In genomic region chr2:97645700-97646629, GRCh38 we compare ENCODE assay signal across 8 cellular contexts. TPM values are rescaled to one million over a fixed set of nuclear protein-coding genes. Genes with fewer than 3 reads are reported as not detected.
DNase-seq lines count a peak whose midpoint lies in the region; ATAC-seq lines count a peak whose summit lies in the region.

Gene COX5B (plus strand): TSS chr2:97646062. CDS start chr2:97646087, 25 bp downstream.

- H3K4me3 Mint-ChIP-seq in effector memory CD8-positive, alpha-beta T cell: peak within 1 kb of the TSS; percentile 91
- peak within 1 kb of the TSS; percentile 97 for H3K4me3 Mint-ChIP-seq in memory B cell

- ATAC-seq in GM21360 (IDR thresholded peaks at IDR 0.05; ENCODE audit: unreplicated experiment): peak; percentile 79
- ATAC-seq in effector memory CD8-positive, alpha-beta T cell (replicated peaks): peak; percentile 95
- ATAC-seq in memory B cell (ENCODE audit: low read depth): peak; percentile 98

- peak within 1 kb of the TSS; percentile 90 to 94 for H3K27ac Mint-ChIP-seq in effector memory CD8-positive, alpha-beta T cell
- peak within 1 kb of the TSS; percentile 90 for H3K27ac Mint-ChIP-seq in memory B cell

- H3K36me3 Mint-ChIP-seq in effector memory CD8-positive, alpha-beta T cell (ENCODE audit: insufficient read depth): peaks cover 43% of the 10 kb centered on the region
- peaks cover 21% of the 10 kb centered on the region for H3K36me3 Mint-ChIP-seq in memory B cell

- H3K27me3 Mint-ChIP-seq in effector memory CD8-positive, alpha-beta T cell: no peaks in the 10 kb centered on the region
- H3K27me3 Mint-ChIP-seq in memory B cell: no peaks in the 10 kb centered on the region

- peaks cover 14 to 18% of the 10 kb centered on the region in 2 donors for H3K4me1 Mint-ChIP-seq in effector memory CD8-positive, alpha-beta T cell (ENCODE audit: low read depth in 2 of 2)
- H3K4me1 Mint-ChIP-seq in memory B cell: peaks cover 14% of the 10 kb centered on the region

- H3K9me3 Mint-ChIP-seq in effector memory CD8-positive, alpha-beta T cell: no peaks in the 10 kb centered on the region
- H3K9me3 Mint-ChIP-seq in memory B cell: no peaks in the 10 kb centered on the region

- peak; percentile 98 for DNase-seq in COLO668 (lab: John Stamatoyannopoulos, UW; ENCODE audit: unreplicated experiment)
- DNase-seq in HT1080 (ENCODE audit: low read depth): peak; percentile 97
- DNase-seq in NOMO-1 treated with DMSO at 0.1 percent for 48 hours (lab: John Stamatoyannopoulos, UW; ENCODE audit: unreplicated experiment): peak; percentile 99
- DNase-seq in activated CD8-positive, alpha-beta memory T cell treated with anti-CD3 and anti-CD28 coated beads for 4 hours (ENCODE audit: low read depth in 2 of 2): peak; percentile 99
- peak; percentile 96 to 98 (median 97) for DNase-seq in effector memory CD8-positive, alpha-beta T cell
- peak; percentile 91 to 97 for DNase-seq in memory B cell (ENCODE audit: low spot score in 2 of 2)
- DNase-seq in stimulated activated CD8-positive, alpha-beta memory T cell treated with anti-CD3 and anti-CD28 coated beads, Interleukin-12 subunit alpha, Interleukin-12 subunit beta, amount 100 ng/mL, for 24 hours (ENCODE audit: extremely low read depth): peak; percentile 99

RNA-seq across cellular contexts. Expression of gene COX5B, which starts in this region (rescaled TPM):
- 262 and 548 TPM in 2 replicates for total RNA-seq in HT1080 (2014; rRNA removed; shearing (Covaris generic))
- 248 and 350 TPM in 2 replicates for polyA plus RNA-seq in HT1080 (2015; cell fraction: cytosol; rRNA removed)
- 126 and 163 TPM in 2 replicates for polyA plus RNA-seq in HT1080 (2015; cell fraction: nucleus; rRNA removed)

Comparison
In these comparisons a context has a peak if more than half of its experiments do, and no peak if none do; other contexts are left out.
1. Peak in every context shown above with its lines: DNase-seq and ATAC-seq.